ENCODE assay signal across 3 cellular contexts in genomic region chr7:69446213-69446612, GRCh38.
DNase-seq lines count a peak whose midpoint lies in the region; ATAC-seq, FAIRE-seq and TF ChIP-seq lines count a peak whose summit lies in the region.
"Not testable (repeated sequence)": the region's sequence is repeated elsewhere in the genome, so short reads cannot be mapped to it uniquely, and the experiment has no call there.

No MANE protein-coding gene starts in this region.

- not testable (repeated sequence) for H4K20me1 ChIP-seq in H1 (replicated peaks in 1 of 2; ENCODE audit: control insufficient read depth in 1 of 2, insufficient read depth in 2 of 2, low read length in 2 of 2)

- not testable (repeated sequence) for DNase-seq in WTC11 (ENCODE audit: low spot score); H1 (ENCODE audit: low read depth in 1 of 2, low spot score in 2 of 2); mesenchymal stem cell

- CTCF ChIA-PET in WTC11 (lab: Charles Lee), result interaction anchor here (1.0 kb wide), 1 partner anchor 16 kb away, joined by 3 read pairs; no protein-coding TSS in a partner anchor
- CTCF ChIA-PET in H1 (lab: Charles Lee; ENCODE audit: partially characterized antibody), result not testable (repeated sequence)

- peaks cover 61% of the 10 kb centered on the region for H3K27me3 Mint-ChIP-seq in WTC11 (ENCODE audit: low read depth)

- not testable (repeated sequence) for H3K27ac ChIP-seq in H1 (ENCODE audit: low read depth, low read length); mesenchymal stem cell (ENCODE audit: low read length, poor library complexity, severe bottlenecking)

- not testable (repeated sequence) for H2BK12ac ChIP-seq in H1 (ENCODE audit: low read depth, low read length); mesenchymal stem cell (ENCODE audit: low read length in 2 of 2)

- H2AK5ac ChIP-seq in H1 (ENCODE audit: low read depth, low read length), result 0 out of 2 replicates have a peak overlapping the region, but pooled peaks have one; percentile 40
- not testable (repeated sequence) for H2AK5ac ChIP-seq in mesenchymal stem cell (ENCODE audit: low read length, severe bottlenecking)

- WGBS in H1 (ENCODE audit: extremely low coverage in 1 of 2, insufficient coverage in 1 of 2, insufficient read length in 1 of 2, insufficient replicate concordance in 2 of 2, low coverage in 1 of 2, low lambda C conversion rate in 2 of 2, missing lambda C conversion rate in 1 of 2), 2 experiments, result 82% methylated on average over 7 of the region's 7 CpGs; no CpG with 5 or more reads in 1 of the 2 experiments
- 95% methylated on average over 7 of the region's 7 CpGs for WGBS in mesenchymal stem cell

- H3K18ac ChIP-seq in H1 (ENCODE audit: extremely low read depth, low read length); mesenchymal stem cell (ENCODE audit: low read depth in 1 of 2, low read length in 2 of 2): not testable (repeated sequence)

- H3K27me3 ChIP-seq in H1 (replicated peaks in 1 of 4; ENCODE audit: control insufficient read depth in 3 of 4, extremely low read depth in 1 of 4, insufficient read depth in 3 of 4, low read length in 3 of 4), result peaks cover under 1 to 25% (median 15%) of the 10 kb centered on the region in 4 experiments
- not testable (repeated sequence) for H3K27me3 ChIP-seq in mesenchymal stem cell (ENCODE audit: control insufficient read depth in 1 of 2, insufficient read depth in 1 of 2, low read length in 2 of 2)

- not testable (repeated sequence) for H3K4ac ChIP-seq in H1 (replicated peaks; ENCODE audit: insufficient read length, low read depth, low read length); mesenchymal stem cell (ENCODE audit: low read depth in 1 of 2, low read length in 2 of 2)

- POLR2A ChIA-PET in WTC11 (lab: Charles Lee), result interaction anchor here (0.6 to 0.8 kb wide), 3 partner anchors 16 to 546 kb away, joined by 4 to 5 read pairs (median 5); no protein-coding TSS in a partner anchor
- POLR2A ChIA-PET in H1 (lab: Charles Lee; ENCODE audit: partially characterized antibody), result not testable (repeated sequence)

- H2BK5ac ChIP-seq in H1 (ENCODE audit: low read depth, low read length); mesenchymal stem cell (ENCODE audit: low read depth, low read length, poor library complexity, severe bottlenecking): not testable (repeated sequence)

- not testable (repeated sequence) for H3K27ac Mint-ChIP-seq in WTC11

- not testable (repeated sequence) for H3K14ac ChIP-seq in H1 (ENCODE audit: insufficient read length); mesenchymal stem cell (ENCODE audit: low read length in 2 of 2)

- not testable (repeated sequence) for H3K4me3 ChIP-seq in H1 (ENCODE audit: extremely low read depth in 1 of 4, insufficient read depth in 2 of 4, low read depth in 3 of 4, low read length in 4 of 4); mesenchymal stem cell (ENCODE audit: insufficient read depth in 1 of 2, low read depth in 1 of 2, low read length in 2 of 2)

- H2BK15ac ChIP-seq in H1 (ENCODE audit: low read length); mesenchymal stem cell (ENCODE audit: low read depth, poor library complexity, severe bottlenecking): not testable (repeated sequence)

- H3K23me2 ChIP-seq in H1 (ENCODE audit: low read depth, low read length), result not testable (repeated sequence)

- H4K91ac ChIP-seq in H1 (replicated peaks; ENCODE audit: insufficient read length, low read length); mesenchymal stem cell (ENCODE audit: low read length): not testable (repeated sequence)

- H3K4me1 ChIP-seq in H1 (replicated peaks in 1 of 4; ENCODE audit: control insufficient read depth in 3 of 4, insufficient read depth in 4 of 4, low read length in 3 of 4); mesenchymal stem cell (ENCODE audit: control insufficient read depth, insufficient read depth, low read depth, low read length): not testable (repeated sequence)

- FAIRE-seq in H1 (lab: Jason Lieb, UNC), result not testable (repeated sequence)

- not testable (repeated sequence) for H3K56ac ChIP-seq in H1 (replicated peaks; ENCODE audit: insufficient read length, low read depth, low read length)

- not testable (repeated sequence) for TF ChIP-seq EP300 in H1 (IDR thresholded peaks at IDR 0.05; ENCODE audit: borderline replicate concordance in 1 of 2, low read depth in 2 of 2, low read length in 2 of 2)

- not testable (repeated sequence) for ATAC-seq in WTC11

- not testable (repeated sequence) for H3K9me3 Mint-ChIP-seq in WTC11

- not testable (repeated sequence) for H3K4me2 ChIP-seq in H1 (ENCODE audit: insufficient read depth in 1 of 2, low read depth in 2 of 2, low read length in 2 of 2); mesenchymal stem cell (ENCODE audit: low read length, poor library complexity, severe bottlenecking)

- not testable (repeated sequence) for TF ChIP-seq CTCF in WTC11 (IDR thresholded peaks at IDR 0.05); H1 (IDR thresholded peaks at IDR 0.05; ENCODE audit: control extremely low read depth in 1 of 3, insufficient read depth in 1 of 3, low read depth in 1 of 3, low read length in 3 of 3)

- TF ChIP-seq POLR2A in H1 (IDR thresholded peaks at IDR 0.05; ENCODE audit: control extremely low read depth in 1 of 2, low read depth in 2 of 2, low read length in 2 of 2), result not testable (repeated sequence)

- not testable (repeated sequence) for H4K5ac ChIP-seq in H1 (ENCODE audit: insufficient read length, low read depth, low read length)

- H4K8ac ChIP-seq in H1 (ENCODE audit: extremely low read depth, insufficient read depth, low read length); mesenchymal stem cell (ENCODE audit: low read length): not testable (repeated sequence)

- H3K79me2 ChIP-seq in H1 (ENCODE audit: control insufficient read depth in 1 of 2, insufficient read depth in 2 of 2, low read length in 2 of 2), result not testable (repeated sequence)

- H3K9me3 ChIP-seq in H1 (ENCODE audit: insufficient read depth in 2 of 2, low read depth in 1 of 2, low read length in 1 of 2); mesenchymal stem cell (ENCODE audit: control insufficient read depth, low read length): not testable (repeated sequence)

- not testable (repeated sequence) for H2BK120ac ChIP-seq in H1 (replicated peaks; ENCODE audit: low read depth, low read length); mesenchymal stem cell (ENCODE audit: low read depth, low read length)

- not testable (repeated sequence) for H3K4me3 Mint-ChIP-seq in WTC11

- H3K4me1 Mint-ChIP-seq in WTC11, result peaks cover 29% of the 10 kb centered on the region

- not testable (repeated sequence) for H3K9ac ChIP-seq in H1 (replicated peaks in 1 of 4; ENCODE audit: extremely low read depth in 1 of 4, low read depth in 3 of 4, low read length in 3 of 4)
- peak overlapping the region; percentile 56 for H3K9ac ChIP-seq in mesenchymal stem cell (ENCODE audit: low read length)

- not testable (repeated sequence) for TF ChIP-seq RAD21 in H1 (IDR thresholded peaks at IDR 0.05 in 1 of 2, conservative IDR thresholded peaks at IDR 0.05 in 1 of 2; ENCODE audit: low read depth in 2 of 2, low read length in 2 of 2)

- H2AFZ ChIP-seq in H1 (ENCODE audit: low read length); mesenchymal stem cell (ENCODE audit: low read depth, low read length): not testable (repeated sequence)

- not testable (repeated sequence) for H2BK20ac ChIP-seq in H1 (ENCODE audit: low read length)

- not testable (repeated sequence) for H3K36me3 ChIP-seq in H1 (ENCODE audit: control insufficient read depth in 2 of 4, insufficient read depth in 4 of 4, low read length in 3 of 4); mesenchymal stem cell (ENCODE audit: control insufficient read depth in 1 of 2, insufficient read depth in 2 of 2, low read depth in 1 of 2, low read length in 2 of 2)

- not testable (repeated sequence) for H3K23ac ChIP-seq in H1 (ENCODE audit: insufficient read length); mesenchymal stem cell (ENCODE audit: low read length in 2 of 2)

- H3K36me3 Mint-ChIP-seq in WTC11, result not testable (repeated sequence)

- H3K79me1 ChIP-seq in H1 (ENCODE audit: low read depth, low read length); mesenchymal stem cell (replicated peaks; ENCODE audit: low read length, poor library complexity, severe bottlenecking): not testable (repeated sequence)

TF ChIP-seq in WTC11, 78 proteins besides CTCF, POLR2A, EP300 and RAD21:
- peak; percentile 98 for TF ChIP-seq HMGA2 (CRISPR knock-in tag; IDR thresholded peaks at IDR 0.05)
TF ChIP-seq in WTC11: peak in this region for 1; not testable (repeated sequence) for 77.
